ENCODE assay signal across 8 cellular contexts in genomic region chr10:68406815-68407585, GRCh38. TPM values are rescaled to one million over a fixed set of nuclear protein-coding genes. Genes with fewer than 3 reads are reported as not detected.
A peak's percentile ranks its signal among the peaks of the same experiment; 100 is the strongest.
DNase-seq lines count a peak whose midpoint lies in the region; ATAC-seq lines count a peak whose summit lies in the region.

A gene with protein sequence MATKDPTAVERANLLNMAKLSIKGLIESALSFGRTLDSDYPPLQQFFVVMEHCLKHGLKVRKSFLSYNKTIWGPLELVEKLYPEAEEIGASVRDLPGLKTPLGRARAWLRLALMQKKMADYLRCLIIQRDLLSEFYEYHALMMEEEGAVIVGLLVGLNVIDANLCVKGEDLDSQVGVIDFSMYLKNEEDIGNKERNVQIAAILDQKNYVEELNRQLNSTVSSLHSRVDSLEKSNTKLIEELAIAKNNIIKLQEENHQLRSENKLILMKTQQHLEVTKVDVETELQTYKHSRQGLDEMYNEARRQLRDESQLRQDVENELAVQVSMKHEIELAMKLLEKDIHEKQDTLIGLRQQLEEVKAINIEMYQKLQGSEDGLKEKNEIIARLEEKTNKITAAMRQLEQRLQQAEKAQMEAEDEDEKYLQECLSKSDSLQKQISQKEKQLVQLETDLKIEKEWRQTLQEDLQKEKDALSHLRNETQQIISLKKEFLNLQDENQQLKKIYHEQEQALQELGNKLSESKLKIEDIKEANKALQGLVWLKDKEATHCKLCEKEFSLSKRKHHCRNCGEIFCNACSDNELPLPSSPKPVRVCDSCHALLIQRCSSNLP (minus strand): TSS chr10:68407277. CDS start chr10:68407189, 88 bp downstream.

- H3K36me3 ChIP-seq in BLaER1 treated with 17β-estradiol and CSF1 and Interleukin-3, amounts not matched to agents 10 nM and 100 nM: peaks cover 0 to 25% (median 2%) of the 10 kb centered on the region in 11 experiments; a peak in 7 of 22 replicates
- no peaks in the 10 kb centered on the region for H3K36me3 ChIP-seq in ectodermal cell (ENCODE audit: control insufficient read depth, insufficient read depth, low read length)

- H3K27ac Mint-ChIP-seq in activated CD4-positive, alpha-beta memory T cell treated with anti-CD3 and anti-CD28 coated beads for 36 hours: peak within 1 kb of the TSS; percentile 74

- CTCF ChIA-PET in activated CD4-positive, alpha-beta memory T cell treated with anti-CD3 and anti-CD28 coated beads for 36 hours (lab: Charles Lee): interaction anchor here (0.6 to 1.3 kb wide), 22 partner anchors 9 to 493 kb away, joined by 3 to 7 read pairs (median 3); partner anchors contain the start of gene PBLD

- peak within 1 kb of the TSS; percentile 71 to 92 (median 87) for H3K4me2 ChIP-seq in BLaER1 treated with 17β-estradiol and CSF1 and Interleukin-3, amounts not matched to agents 10 nM and 100 nM

- POLR2A ChIA-PET in activated CD4-positive, alpha-beta memory T cell treated with anti-CD3 and anti-CD28 coated beads for 36 hours (lab: Charles Lee): interaction anchor here (1.2 kb wide), 1 partner anchor 75 kb away, joined by 5 read pairs; the partner anchor contains the start of genes HNRNPH3 and PBLD

- peak within 1 kb of the TSS; percentile 87 to 99 (median 96) for H3K9ac ChIP-seq in BLaER1 treated with 17β-estradiol and CSF1 and Interleukin-3, amounts not matched to agents 10 nM and 100 nM

- no peaks in the 10 kb centered on the region for H3K27me3 ChIP-seq in BLaER1 treated with 17β-estradiol and CSF1 and Interleukin-3, amounts not matched to agents 10 nM and 100 nM
- no peaks in the 10 kb centered on the region for H3K27me3 ChIP-seq in ectodermal cell (ENCODE audit: control insufficient read depth, insufficient read depth, low read length, poor library complexity, severe bottlenecking)

- H3K36me3 Mint-ChIP-seq in activated CD4-positive, alpha-beta memory T cell treated with anti-CD3 and anti-CD28 coated beads for 36 hours: no peaks in the 10 kb centered on the region

- peak; percentile 93 for ATAC-seq in GM19035 (IDR thresholded peaks at IDR 0.05; ENCODE audit: unreplicated experiment)
- peak; percentile 93 for ATAC-seq in HG03342 (IDR thresholded peaks at IDR 0.05; ENCODE audit: unreplicated experiment)

- H3K9me3 ChIP-seq in BLaER1 treated with 17β-estradiol and CSF1 and Interleukin-3, amounts not matched to agents 10 nM and 100 nM (replicated peaks in 1 of 11): no peaks in the 10 kb centered on the region
- H3K9me3 ChIP-seq in ectodermal cell (ENCODE audit: control insufficient read depth, low read length): no peaks in the 10 kb centered on the region

- 1% methylated on average over 84 of the region's 84 CpGs for WGBS in ectodermal cell, 2 experiments

- H3K4me3 ChIP-seq in BLaER1 treated with 17β-estradiol and CSF1 and Interleukin-3, amounts not matched to agents 10 nM and 100 nM: peak within 1 kb of the TSS; percentile 84 to 100 (median 95)
- H3K4me3 ChIP-seq in ectodermal cell (ENCODE audit: insufficient read depth, low read depth, low read length): peak within 1 kb of the TSS; percentile 97

- peaks cover 11 to 18% (median 16%) of the 10 kb centered on the region in 10 experiments for H3K4me1 ChIP-seq in BLaER1 treated with 17β-estradiol and CSF1 and Interleukin-3, amounts not matched to agents 10 nM and 100 nM
- peaks cover 5% of the 10 kb centered on the region for H3K4me1 ChIP-seq in ectodermal cell (ENCODE audit: control insufficient read depth, insufficient read depth, low read length)

- H3K27me3 Mint-ChIP-seq in activated CD4-positive, alpha-beta memory T cell treated with anti-CD3 and anti-CD28 coated beads for 36 hours: no peaks in the 10 kb centered on the region

- intact Hi-C loops in activated CD4-positive, alpha-beta memory T cell treated with anti-CD3 and anti-CD28 coated beads for 36 hours (cut with micrococcal nuclease): loop anchor here (5.0 kb wide), 1 partner anchor 75 kb away; the partner anchor contains the start of genes HNRNPH3 and PBLD

- H3K27ac ChIP-seq in BLaER1 treated with 17β-estradiol and CSF1 and Interleukin-3, amounts not matched to agents 10 nM and 100 nM: peak within 1 kb of the TSS; percentile 83 to 98 (median 92)
- peak within 1 kb of the TSS; percentile 90 for H3K27ac ChIP-seq in ectodermal cell (ENCODE audit: insufficient read depth, low read depth, low read length, poor library complexity, severe bottlenecking)

- H4K20me1 ChIP-seq in BLaER1 treated with 17β-estradiol and CSF1 and Interleukin-3, amounts not matched to agents 10 nM and 100 nM: peaks cover 0 to 33% (median 22%) of the 10 kb centered on the region in 11 experiments; a peak in 14 of 22 replicates

- DNase-seq in NCI-H526 treated with DMSO at 0.1 percent for 48 hours (lab: John Stamatoyannopoulos, UW): peak; percentile 57
- peak; percentile 82 for DNase-seq in activated CD4-positive, alpha-beta memory T cell treated with anti-CD3 and anti-CD28 coated beads for 36 hours
- peak; percentile 82 to 85 for DNase-seq in lung microvascular endothelial cell (ENCODE audit: low read depth in 2 of 2)
- DNase-seq in stimulated activated CD4-positive, alpha-beta T cell treated with anti-CD3 and anti-CD28 coated beads, TNF-alpha, amount 100 ng/mL, for 48 hours (ENCODE audit: low read depth in 3 of 3): peak; percentile 54 to 72 (median 61)

- H3K4me1 Mint-ChIP-seq in activated CD4-positive, alpha-beta memory T cell treated with anti-CD3 and anti-CD28 coated beads for 36 hours (ENCODE audit: low read depth): peaks cover 13% of the 10 kb centered on the region

- H3K9me3 Mint-ChIP-seq in activated CD4-positive, alpha-beta memory T cell treated with anti-CD3 and anti-CD28 coated beads for 36 hours: no peaks in the 10 kb centered on the region

- peak within 1 kb of the TSS; percentile 85 for H3K4me3 Mint-ChIP-seq in activated CD4-positive, alpha-beta memory T cell treated with anti-CD3 and anti-CD28 coated beads for 36 hours

RNA-seq across cellular contexts. Expression of the gene that starts here (rescaled TPM):
- 1 to 10 TPM; 6.4 to 8.1 TPM for total RNA-seq in activated CD4-positive, alpha-beta memory T cell treated with anti-CD3 and anti-CD28 coated beads for 36 hours
- 20.4 TPM for polyA plus RNA-seq in ectodermal cell (2013, experiment 1 of 4)
- 21.5 TPM for polyA plus RNA-seq in ectodermal cell (2013, experiment 2 of 4)
- 16.8 TPM for polyA plus RNA-seq in ectodermal cell (2013, experiment 3 of 4)
- 16.3 TPM for polyA plus RNA-seq in ectodermal cell (2013, experiment 4 of 4)
- total RNA-seq in lung microvascular endothelial cell: 14.4 and 17.3 TPM in 2 replicates

Comparison
In these comparisons a context has a peak if more than half of its experiments do, and no peak if none do; other contexts are left out.
1. Peak in every context shown above with its lines: DNase-seq, ATAC-seq, H3K4me3 ChIP-seq and H3K27ac ChIP-seq.